ENCODE assay signal across 1 cellular context in genomic region chr16:23640959-23641765, GRCh38.
TF ChIP-seq lines count a peak whose summit lies in the region.

Gene DCTN5, plus strand, starts transcription at chr16:23641466. Its CDS starts 77 bp downstream, at chr16:23641543.
Gene PALB2, minus strand, starts transcription at chr16:23641310. Its CDS starts 153 bp downstream, at chr16:23641157.

TF ChIP-seq in HEK293, 187 proteins besides CTCF, POLR2A, EP300 and RAD21 (continued from another document):
- TF ChIP-seq HOXA7 (CRISPR knock-in tag; IDR thresholded peaks at IDR 0.05; ENCODE audit: borderline replicate concordance) (no peak), ZNF449 (tag by site-specific recombination; IDR thresholded peaks at IDR 0.05) (no peak), ZNF521 (tag by site-specific recombination; IDR thresholded peaks at IDR 0.05) (no peak), ZNF366 (tag by site-specific recombination; conservative IDR thresholded peaks at IDR 0.05) (no peak), ZNF335 (tag by site-specific recombination; conservative IDR thresholded peaks at IDR 0.05) (peak; percentile 41), ZNF707 (tag by site-specific recombination; IDR thresholded peaks at IDR 0.05) (no peak), ZNF792 (tag by site-specific recombination; IDR thresholded peaks at IDR 0.05) (no peak), ZNF830 (tag by site-specific recombination; IDR thresholded peaks at IDR 0.05; ENCODE audit: low read depth) (no peak), PBX3 (CRISPR knock-in tag; IDR thresholded peaks at IDR 0.05) (no peak; the same call in 1 of the 2 replicates), ZNF341 (tag by site-specific recombination; IDR thresholded peaks at IDR 0.05; ENCODE audit: low read depth) (peak; percentile 67; the same call in 1 of the 2 replicates), KLF8 (tag by site-specific recombination; IDR thresholded peaks at IDR 0.05) (peak; percentile 44; the same call in 1 of the 2 replicates), SP7 (tag by site-specific recombination; IDR thresholded peaks at IDR 0.05) (peak; percentile 67), ZNF132 (tag by site-specific recombination; IDR thresholded peaks at IDR 0.05; ENCODE audit: borderline replicate concordance) (no peak), KLF10 (tag by site-specific recombination; IDR thresholded peaks at IDR 0.05) (peak; percentile 87), ZNF555 (tag by site-specific recombination; conservative IDR thresholded peaks at IDR 0.05) (no peak), ZNF404 (tag by site-specific recombination; IDR thresholded peaks at IDR 0.05) (no peak), ZNF324 (tag by site-specific recombination; IDR thresholded peaks at IDR 0.05) (no peak), ZNF701 (tag by site-specific recombination; IDR thresholded peaks at IDR 0.05) (no peak), ZNF791 (tag by site-specific recombination; IDR thresholded peaks at IDR 0.05) (no peak), ZNF292 (tag by site-specific recombination; IDR thresholded peaks at IDR 0.05; ENCODE audit: borderline replicate concordance, low read depth) (0 out of 2 replicates have a peak, but pooled peaks have one; percentile 18), ZNF629 (tag by site-specific recombination; IDR thresholded peaks at IDR 0.05) (peak; percentile 81), YY1 (tag by site-specific recombination; IDR thresholded peaks at IDR 0.05) (peak; percentile 69), ZNF514 (tag by site-specific recombination; IDR thresholded peaks at IDR 0.05) (no peak), ZNF121 (tag by site-specific recombination; IDR thresholded peaks at IDR 0.05) (no peak), PRDM1 (tag by site-specific recombination; IDR thresholded peaks at IDR 0.05) (no peak), ZEB2 (tag by site-specific recombination; IDR thresholded peaks at IDR 0.05) (0 out of 2 replicates have a peak, but pooled peaks have one; percentile 31), ZNF214 (tag by site-specific recombination; IDR thresholded peaks at IDR 0.05; ENCODE audit: borderline replicate concordance) (no peak), ZNF664 (tag by site-specific recombination; IDR thresholded peaks at IDR 0.05) (0 out of 2 replicates have a peak, but pooled peaks have one; percentile 10), ZFP3 (tag by site-specific recombination; IDR thresholded peaks at IDR 0.05; ENCODE audit: low read depth) (no peak), SP3 (tag by site-specific recombination; IDR thresholded peaks at IDR 0.05) (peak; percentile 23; the same call in 1 of the 2 replicates), ZBTB8A (tag by site-specific recombination; IDR thresholded peaks at IDR 0.05) (peak; percentile 76), GLI2 (tag by site-specific recombination; IDR thresholded peaks at IDR 0.05; ENCODE audit: borderline replicate concordance, low read depth) (no peak), BCL11A (tag by site-specific recombination; IDR thresholded peaks at IDR 0.05; ENCODE audit: low read depth) (no peak), ZNF48 (tag by site-specific recombination; IDR thresholded peaks at IDR 0.05) (no peak), ZBTB48 (tag by site-specific recombination; IDR thresholded peaks at IDR 0.05) (no peak), ZNF114 (tag by site-specific recombination; IDR thresholded peaks at IDR 0.05) (no peak), ZNF157 (tag by site-specific recombination; IDR thresholded peaks at IDR 0.05) (no peak), ZNF416 (tag by site-specific recombination; IDR thresholded peaks at IDR 0.05) (no peak), ZNF155 (tag by site-specific recombination; IDR thresholded peaks at IDR 0.05) (no peak), ZNF146 (tag by site-specific recombination; IDR thresholded peaks at IDR 0.05) (no peak), PRDM2 (tag by site-specific recombination; IDR thresholded peaks at IDR 0.05; ENCODE audit: borderline replicate concordance) (no peak), ZNF23 (tag by site-specific recombination; IDR thresholded peaks at IDR 0.05; ENCODE audit: borderline replicate concordance) (no peak), SETDB1 (IDR thresholded peaks at IDR 0.05; ENCODE audit: insufficient read length, low read length) (no peak), OSR2 (tag by site-specific recombination; IDR thresholded peaks at IDR 0.05) (no peak; the same call in 1 of the 2 replicates), BCL6B (tag by site-specific recombination; IDR thresholded peaks at IDR 0.05) (no peak), ZNF600 (tag by site-specific recombination; IDR thresholded peaks at IDR 0.05) (no peak)
- TF ChIP-seq, protein P1, sequence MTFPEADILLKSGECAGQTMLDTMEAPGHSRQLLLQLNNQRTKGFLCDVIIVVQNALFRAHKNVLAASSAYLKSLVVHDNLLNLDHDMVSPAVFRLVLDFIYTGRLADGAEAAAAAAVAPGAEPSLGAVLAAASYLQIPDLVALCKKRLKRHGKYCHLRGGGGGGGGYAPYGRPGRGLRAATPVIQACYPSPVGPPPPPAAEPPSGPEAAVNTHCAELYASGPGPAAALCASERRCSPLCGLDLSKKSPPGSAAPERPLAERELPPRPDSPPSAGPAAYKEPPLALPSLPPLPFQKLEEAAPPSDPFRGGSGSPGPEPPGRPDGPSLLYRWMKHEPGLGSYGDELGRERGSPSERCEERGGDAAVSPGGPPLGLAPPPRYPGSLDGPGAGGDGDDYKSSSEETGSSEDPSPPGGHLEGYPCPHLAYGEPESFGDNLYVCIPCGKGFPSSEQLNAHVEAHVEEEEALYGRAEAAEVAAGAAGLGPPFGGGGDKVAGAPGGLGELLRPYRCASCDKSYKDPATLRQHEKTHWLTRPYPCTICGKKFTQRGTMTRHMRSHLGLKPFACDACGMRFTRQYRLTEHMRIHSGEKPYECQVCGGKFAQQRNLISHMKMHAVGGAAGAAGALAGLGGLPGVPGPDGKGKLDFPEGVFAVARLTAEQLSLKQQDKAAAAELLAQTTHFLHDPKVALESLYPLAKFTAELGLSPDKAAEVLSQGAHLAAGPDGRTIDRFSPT (tag by site-specific recombination; IDR thresholded peaks at IDR 0.05), result no peak
- TF ChIP-seq, protein P2, sequence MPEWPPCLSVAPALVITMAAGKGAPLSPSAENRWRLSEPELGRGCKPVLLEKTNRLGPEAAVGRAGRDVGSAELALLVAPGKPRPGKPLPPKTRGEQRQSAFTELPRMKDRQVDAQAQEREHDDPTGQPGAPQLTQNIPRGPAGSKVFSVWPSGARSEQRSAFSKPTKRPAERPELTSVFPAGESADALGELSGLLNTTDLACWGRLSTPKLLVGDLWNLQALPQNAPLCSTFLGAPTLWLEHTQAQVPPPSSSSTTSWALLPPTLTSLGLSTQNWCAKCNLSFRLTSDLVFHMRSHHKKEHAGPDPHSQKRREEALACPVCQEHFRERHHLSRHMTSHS (tag by site-specific recombination; IDR thresholded peaks at IDR 0.05), result no peak
- TF ChIP-seq, protein P3, sequence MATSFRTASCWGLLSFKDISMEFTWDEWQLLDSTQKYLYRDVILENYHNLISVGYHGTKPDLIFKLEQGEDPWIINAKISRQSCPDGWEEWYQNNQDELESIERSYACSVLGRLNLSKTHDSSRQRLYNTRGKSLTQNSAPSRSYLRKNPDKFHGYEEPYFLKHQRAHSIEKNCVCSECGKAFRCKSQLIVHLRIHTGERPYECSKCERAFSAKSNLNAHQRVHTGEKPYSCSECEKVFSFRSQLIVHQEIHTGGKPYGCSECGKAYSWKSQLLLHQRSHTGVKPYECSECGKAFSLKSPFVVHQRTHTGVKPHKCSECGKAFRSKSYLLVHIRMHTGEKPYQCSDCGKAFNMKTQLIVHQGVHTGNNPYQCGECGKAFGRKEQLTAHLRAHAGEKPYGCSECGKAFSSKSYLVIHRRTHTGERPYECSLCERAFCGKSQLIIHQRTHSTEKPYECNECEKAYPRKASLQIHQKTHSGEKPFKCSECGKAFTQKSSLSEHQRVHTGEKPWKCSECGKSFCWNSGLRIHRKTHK (tag by site-specific recombination; IDR thresholded peaks at IDR 0.05), result no peak
